Comparison of ENCODE assay signal across 27 cellular contexts in the genomic region with DNA sequence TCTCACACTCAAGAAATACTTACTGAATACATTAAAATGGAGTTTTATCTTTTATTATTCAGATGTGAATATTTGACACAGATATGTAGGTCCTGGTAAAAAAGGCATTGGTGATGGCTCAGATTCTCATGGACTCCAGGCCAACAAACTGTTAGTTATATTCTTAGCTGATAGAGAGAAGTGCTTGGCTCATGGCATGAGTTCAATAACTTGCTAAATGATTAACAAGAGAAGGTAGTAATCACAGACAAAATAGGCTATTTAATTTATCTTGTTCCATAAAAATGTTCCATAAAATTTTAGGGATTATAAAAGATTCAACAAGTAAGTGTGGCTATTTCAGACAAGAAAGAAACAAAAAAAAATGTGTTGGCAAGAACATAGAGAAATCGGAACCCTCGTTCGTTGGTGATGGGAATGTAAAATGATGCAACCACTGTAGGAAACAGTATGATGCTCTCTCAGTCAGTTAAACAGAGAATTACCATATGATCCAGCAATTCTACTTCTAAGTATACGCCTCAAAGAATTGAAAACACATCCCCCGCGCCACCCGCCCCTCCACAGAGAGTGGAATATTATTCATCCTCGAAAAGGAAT.
DNase-seq lines count a peak whose midpoint lies in the region; ATAC-seq, FAIRE-seq and TF ChIP-seq lines count a peak whose summit lies in the region.
"Had no signal": no experiment of that assay in that cellular context is flagged by ENCODE, and none has a peak within 500 bp of the region (broad histone marks: within the 10 kb centered on the region; RNA-seq: fewer than 3 reads in every experiment).

No MANE protein-coding gene starts in this region.

- TF ChIP-seq EP300 in transverse colon (IDR thresholded peaks at IDR 0.05; ENCODE audit: low read depth) = no peak

- ATAC-seq in left colon (peak; percentile 83), pancreas (peak in 2 of 4 donors; percentile 43 to 55), GM21390 (IDR thresholded peaks at IDR 0.05; ENCODE audit: unreplicated experiment) (no peak), HG02623 (IDR thresholded peaks at IDR 0.05; ENCODE audit: unreplicated experiment) (no peak)

- H3K4me3 ChIP-seq in pancreas = no peak overlapping the region
- no peak overlapping the region for H3K4me3 ChIP-seq in transverse colon
- H3K4me3 ChIP-seq: SK-N-MC had no signal

- H3K27ac ChIP-seq in VCaP (peak overlapping the region; percentile 67), pancreas (no peak overlapping the region), transverse colon (peak overlapping the region in 3 of 4 donors; percentile 28 to 59 (median 55))
- H3K27ac ChIP-seq: C4-2B, RWPE1, SK-N-MC had no signal

- intact Hi-C loops in left colon (cut with DNase I, micrococcal nuclease) = loop anchor here in 1 of 2 donors (10.0 kb wide), 1 partner anchor 1040 kb away; no protein-coding TSS in a partner anchor
- intact Hi-C loops in pancreas (cut with DNase I) = loop anchor here in 1 of 3 donors (10.0 kb wide), 2 partner anchors 640 to 850 kb away; no protein-coding TSS in a partner anchor
- intact Hi-C loops in transverse colon (cut with DNase I; ENCODE audit: low total_unique reads) = loop anchor here (5.0 kb wide), 2 partner anchors 873 to 1912 kb away; no protein-coding TSS in a partner anchor

- in situ Hi-C loops in transverse colon (cut with MboI; ENCODE audit: low pct_ligation_motif_present in 1 of 4, low pct_unique_long_range_greater_than_20kb in 1 of 4, low sequenced_read_pairs in 3 of 4) = loop anchor here (5.0 to 25.0 kb wide), 6 partner anchors 630 to 1040 kb away; a partner anchor contains a TSS

- H3K4me1 ChIP-seq in pancreas (peaks cover 0 to 5% (median 0%) of the 10 kb centered on the region in 3 donors), transverse colon (peaks cover 0 to 16% (median 1%) of the 10 kb centered on the region in 4 donors)

- FAIRE-seq in pancreas (lab: Jason Lieb, UNC) = peak; percentile 57
- FAIRE-seq: A204.1, G401.6, GM12892, GM18507, GM19239 had no signal

- H3K27me3 ChIP-seq in pancreas = no peaks in the 10 kb centered on the region
- H3K27me3 ChIP-seq in transverse colon = no peaks in the 10 kb centered on the region

- DNase-seq in left colon (peak in 1 of 2 donors; percentile 12), pancreas (no peak), transverse colon (no peak), DMS79 (lab: John Stamatoyannopoulos, UW) (no peak)
- DNase-seq: Calu3; CD8-positive, alpha-beta memory T cell; DMS153; KBM-7; NCI-H1092; NCI-H146; NCI-H2029; NCI-H226; NCI-H510A treated with DMSO at 0.1 percent for 48 hours; NCI-H774; NK-92 treated with Interleukin-12 subunit alpha and Interleukin-12 subunit beta, amount 100 ng/mL, for 24 hours; SHP77 treated with DMSO at 0.1 percent for 48 hours had no signal

- H3K36me3 ChIP-seq in pancreas = no peaks in the 10 kb centered on the region
- H3K36me3 ChIP-seq in transverse colon = no peaks in the 10 kb centered on the region

- no peak for TF ChIP-seq POLR2A in transverse colon (IDR thresholded peaks at IDR 0.05)

- no peak for TF ChIP-seq CTCF in VCaP (conservative IDR thresholded peaks at IDR 0.05)
- no peak for TF ChIP-seq CTCF in pancreas (IDR thresholded peaks at IDR 0.05)
- TF ChIP-seq CTCF in transverse colon (IDR thresholded peaks at IDR 0.05) = no peak

- WGBS in pancreas, 2 donors = 69 to 72% methylated on average over 8 of the region's 8 CpGs
- 49 to 60% methylated on average over 8 of the region's 8 CpGs for WGBS in transverse colon (ENCODE audit: low coverage in 1 of 2), 2 donors

- no peaks in the 10 kb centered on the region for H3K9me3 ChIP-seq in pancreas
- H3K9me3 ChIP-seq in transverse colon = peaks cover 0 to 6% of the 10 kb centered on the region in 2 donors

Comparison
In these comparisons a context has a peak if more than half of its experiments do, and no peak if none do; other contexts are left out.
1. H3K27ac ChIP-seq: peak in VCaP (single experiment) and transverse colon (3 of 4); none in pancreas (0 of 4).